Comparison of ENCODE assay signal across 21 cellular contexts in genomic region chr1:229034246-229034645, GRCh38.
"Had no signal": no experiment of that assay in that cellular context is flagged by ENCODE, and none has a peak within 500 bp of the region (broad histone marks: within the 10 kb centered on the region; RNA-seq: fewer than 3 reads in every experiment).

No MANE protein-coding gene starts in this region.

- H3K36me3 Mint-ChIP-seq: memory B cell had no signal

- H3K36me3 ChIP-seq: gastroesophageal sphincter, left ventricle myocardium inferior, lower lobe of right lung, right lobe of liver, upper lobe of left lung, uterus had no signal

- H3K4me1 ChIP-seq: gastroesophageal sphincter, parathyroid adenoma, psoas muscle, right lobe of liver, upper lobe of left lung, uterus had no signal

- DNase-seq: cortex of kidney; dorsolateral prefrontal cortex; effector CD8-positive, alpha-beta T cell; foreskin fibroblast; glutamatergic neuron; kidney; left cardiac atrium; left ventricle myocardium inferior; lower lobe of right lung; midbrain; psoas muscle; retina; right lobe of liver; stimulated activated naive CD4-positive, alpha-beta T cell; upper lobe of left lung; uterus had no signal

- H3K27ac Mint-ChIP-seq: memory B cell; natural killer cell treated with Interleukin-12 subunit alpha and Interleukin-12 subunit beta and Interleukin-15 and Interleukin-18, amount 100 ng/mL, for 72 hours had no signal

- H3K79me2 ChIP-seq: parathyroid adenoma had no signal

- H3K27ac ChIP-seq: dorsolateral prefrontal cortex, gastroesophageal sphincter, left ventricle myocardium inferior, lower lobe of right lung, parathyroid adenoma, psoas muscle, right lobe of liver, upper lobe of left lung, uterus had no signal

- H2AFZ ChIP-seq: parathyroid adenoma had no signal

- H3K27me3 ChIP-seq: gastroesophageal sphincter, right lobe of liver, upper lobe of left lung, uterus had no signal

- H3K9me3 ChIP-seq: gastroesophageal sphincter, left ventricle myocardium inferior, lower lobe of right lung, psoas muscle, right lobe of liver, upper lobe of left lung, uterus had no signal

- H3K9ac ChIP-seq: parathyroid adenoma had no signal

- ATAC-seq: esophagus mucosa, gastroesophageal sphincter, left cardiac atrium, lower lobe of right lung, psoas muscle, right lobe of liver had no signal

- H3K9me3 Mint-ChIP-seq: memory B cell; natural killer cell treated with Interleukin-12 subunit alpha and Interleukin-12 subunit beta and Interleukin-15 and Interleukin-18, amount 100 ng/mL, for 72 hours had no signal

- H3K4me3 ChIP-seq: dorsolateral prefrontal cortex, gastroesophageal sphincter, left ventricle myocardium inferior, lower lobe of right lung, psoas muscle, right lobe of liver, upper lobe of left lung, uterus had no signal

- H3K4me3 Mint-ChIP-seq: memory B cell had no signal
